Comparison of ENCODE assay signal across 1 cellular context in genomic region chr9:97809666-97810344, GRCh38.
A peak's percentile ranks its signal among the peaks of the same experiment; 100 is the strongest.
TF ChIP-seq lines count a peak whose summit lies in the region.

No MANE protein-coding gene starts in this region.

TF ChIP-seq in H1, 55 proteins besides CTCF, POLR2A, EP300 and RAD21:
- TF ChIP-seq JUND (IDR thresholded peaks at IDR 0.05; ENCODE audit: low read length), result 0 out of 2 replicates have a peak, but pooled peaks have one; percentile 21
- no peak for TF ChIP-seq NRF1 (IDR thresholded peaks at IDR 0.05; ENCODE audit: low read depth, low read length)
TF ChIP-seq in H1: peak in this region for 1.
